22 cellular contexts compared by ENCODE assay signal in the genomic region with DNA sequence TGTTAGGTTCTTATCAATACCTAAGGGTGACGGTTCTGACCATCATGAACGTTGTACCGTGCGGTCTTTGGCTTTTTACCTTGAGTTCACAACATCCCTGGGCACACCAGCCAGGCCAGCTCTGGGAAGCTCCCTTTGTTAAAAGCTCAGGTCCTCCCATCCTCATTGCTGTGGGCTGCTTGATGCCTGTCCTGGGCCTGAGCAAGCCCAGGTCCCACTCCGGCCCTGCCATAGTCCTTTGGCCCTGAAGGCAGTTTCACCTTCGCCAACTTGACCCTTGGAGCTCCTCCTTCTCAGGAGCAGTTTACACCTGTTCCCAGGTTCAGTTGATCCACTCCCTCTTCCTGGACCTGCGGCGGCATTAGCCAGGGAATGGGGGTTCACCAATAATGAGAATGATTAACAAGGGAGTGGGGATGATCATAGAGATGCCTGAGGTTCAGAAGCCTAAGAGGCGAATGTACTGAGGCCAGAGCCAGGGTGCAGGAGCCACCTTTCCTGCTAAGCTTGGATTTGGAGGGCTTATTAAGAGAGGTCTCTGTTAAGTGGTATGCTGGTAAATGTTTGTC. TPM values are rescaled to one million over a fixed set of nuclear protein-coding genes. Genes with fewer than 3 reads are reported as not detected.
"Had no signal": no experiment of that assay in that cellular context is flagged by ENCODE, and none has a peak within 500 bp of the region (broad histone marks: within the 10 kb centered on the region; RNA-seq: fewer than 3 reads in every experiment).

No MANE protein-coding gene starts in this region.

- DNase-seq: activated CD4-positive, alpha-beta T cell treated with anti-CD3 and anti-CD28 coated beads for 1 hour; activated CD4-positive, alpha-beta T cell treated with anti-CD3 and anti-CD28 coated beads, Interleukin-2, amount 50 U/mL, for 4 hours; activated gamma-delta T cell; activated naive CD4-positive, alpha-beta T cell treated with anti-CD3 and anti-CD28 coated beads, Interleukin-2, amount 50 U/mL, for 16 hours; activated naive CD8-positive, alpha-beta T cell treated with anti-CD3 and anti-CD28 coated beads, Interleukin-2, amount 50 U/mL, for 24 hours; activated T-cell treated with anti-CD3 and anti-CD28 coated beads for 4 hours; cerebellar nuclear complex; cortex of kidney; foreskin fibroblast; immature natural killer cell; kidney glomerular epithelial cell; left ventricle myocardium superior; mammary epithelial cell; midbrain; natural killer cell; retina; sigmoid colon; stimulated activated CD4-positive, alpha-beta T cell treated with anti-CD3 and anti-CD28 coated beads, Interleukin-2, amount 100 ng/mL, for 48 hours; stimulated activated naive CD4-positive, alpha-beta T cell treated with Interleukin-2 at 50 U/mL for 16 hours; upper lobe of right lung had no signal

- ATAC-seq: activated naive CD8-positive, alpha-beta T cell treated with anti-CD3 and anti-CD28 coated beads, Interleukin-2, amount 50 U/mL, for 24 hours; left ventricle myocardium superior; natural killer cell; upper lobe of right lung had no signal

RNA-seq across cellular contexts. Expression of a gene that starts 45.7 kb away (rescaled TPM):
- total RNA-seq: fibroblast of lung, osteoblast had no signal
